34 cellular contexts compared by ENCODE assay signal in genomic region chr19:35764432-35765315, GRCh38. TPM values are rescaled to one million over a fixed set of nuclear protein-coding genes. Genes with fewer than 3 reads are reported as not detected.
"Had no signal": no experiment of that assay in that cellular context is flagged by ENCODE, and none has a peak within 500 bp of the region (broad histone marks: within the 10 kb centered on the region; RNA-seq: fewer than 3 reads in every experiment).

No MANE protein-coding gene starts in this region.

- H3K4me1 ChIP-seq: breast epithelium had no signal

- ATAC-seq: activated T-cell treated with anti-CD3 and anti-CD28 coated beads, Interleukin-2, amount 50 U/mL, for 72 hours; activated T-helper 17 cell treated with anti-CD3 and anti-CD28 coated beads, Interleukin-2, amount 50 U/mL, for 72 hours; body of pancreas had no signal

- H3K27me3 ChIP-seq: body of pancreas, breast epithelium, MG63 had no signal

- H3K27me3 Mint-ChIP-seq: activated B cell treated with CpG ODN at 0.5 μM for 24 hours; activated CD4-positive, alpha-beta memory T cell treated with anti-CD3 and anti-CD28 coated beads for 36 hours; activated naive CD8-positive, alpha-beta T cell treated with anti-CD3 and anti-CD28 coated beads for 36 hours; activated T-helper 17 cell treated with anti-CD3 and anti-CD28 coated beads, Interleukin-2, amount 50 U/mL, for 72 hours had no signal

- H3K27ac ChIP-seq: body of pancreas, breast epithelium, PC-9, VCaP had no signal

- H3K4me3 Mint-ChIP-seq: activated B cell treated with CpG ODN at 0.5 μM for 24 hours; activated CD4-positive, alpha-beta memory T cell treated with anti-CD3 and anti-CD28 coated beads for 36 hours; activated naive CD8-positive, alpha-beta T cell treated with anti-CD3 and anti-CD28 coated beads for 36 hours; activated T-cell treated with anti-CD3 and anti-CD28 coated beads, Interleukin-2, amount 50 U/mL, for 72 hours; activated T-helper 17 cell treated with anti-CD3 and anti-CD28 coated beads, Interleukin-2, amount 50 U/mL, for 72 hours had no signal

- H3K4me1 Mint-ChIP-seq: activated B cell treated with CpG ODN at 0.5 μM for 24 hours had no signal

- DNase-seq: activated B cell treated with CpG ODN at 0.5 μM for 24 hours; activated CD4-positive, alpha-beta memory T cell treated with anti-CD3 and anti-CD28 coated beads for 36 hours; activated CD4-positive, alpha-beta T cell treated with anti-CD3 and anti-CD28 coated beads for 4 hours; activated CD4-positive, alpha-beta T cell treated with anti-CD3 and anti-CD28 coated beads, Interleukin-2, amount 50 U/mL, for 1 hour; activated CD4-positive, CD25-positive, alpha-beta regulatory T cell treated with anti-CD3 and anti-CD28 coated beads, Interleukin-2, amount 50 U/mL, for 72 hours; activated effector memory CD4-positive, alpha-beta T cell treated with anti-CD3 and anti-CD28 coated beads, Interleukin-2, amount 50 U/mL, for 16 hours; activated naive CD4-positive, alpha-beta T cell; activated naive CD4-positive, alpha-beta T cell treated with anti-CD3 and anti-CD28 coated beads, Interleukin-2, amount 50 U/mL, for 16 hours; activated naive CD8-positive, alpha-beta T cell treated with anti-CD3 and anti-CD28 coated beads for 36 hours; activated T-cell treated with anti-CD3 and anti-CD28 coated beads, Interleukin-2, amount 50 U/mL, for 1 hour; activated T-cell treated with anti-CD3 and anti-CD28 coated beads, Interleukin-2, amount 50 U/mL, for 72 hours; amniotic stem cell; body of pancreas; KG1; MG63; NCI-H1048; NCI-H1105 treated with DMSO at 0.1 percent for 48 hours; NCI-H1436; NCI-H1694; NCI-H1930; NCI-H2081 treated with DMSO at 0.1 percent for 48 hours; NCI-H226; NCI-H446 treated with DMSO at 0.1 percent for 48 hours; NCI-H524; PC-9; SIG-M5; SW 1271; T-helper 1 cell; T-helper 2 cell; T-helper 9 cell had no signal

- H3K4me2 ChIP-seq: PC-9 had no signal

- H3K9me3 ChIP-seq: body of pancreas, breast epithelium, MG63 had no signal

- H3K27ac Mint-ChIP-seq: activated B cell treated with CpG ODN at 0.5 μM for 24 hours; activated CD4-positive, alpha-beta memory T cell treated with anti-CD3 and anti-CD28 coated beads for 36 hours; activated naive CD8-positive, alpha-beta T cell treated with anti-CD3 and anti-CD28 coated beads for 36 hours; activated T-cell treated with anti-CD3 and anti-CD28 coated beads, Interleukin-2, amount 50 U/mL, for 72 hours; activated T-helper 17 cell treated with anti-CD3 and anti-CD28 coated beads, Interleukin-2, amount 50 U/mL, for 72 hours had no signal

- H2AFZ ChIP-seq: PC-9 had no signal

- H3K9me3 Mint-ChIP-seq: activated B cell treated with CpG ODN at 0.5 μM for 24 hours; activated CD4-positive, alpha-beta memory T cell treated with anti-CD3 and anti-CD28 coated beads for 36 hours; activated naive CD8-positive, alpha-beta T cell treated with anti-CD3 and anti-CD28 coated beads for 36 hours; activated T-cell treated with anti-CD3 and anti-CD28 coated beads, Interleukin-2, amount 50 U/mL, for 72 hours; activated T-helper 17 cell treated with anti-CD3 and anti-CD28 coated beads, Interleukin-2, amount 50 U/mL, for 72 hours had no signal

- H3K4me3 ChIP-seq: body of pancreas, breast epithelium, MG63, PC-9 had no signal

RNA-seq across cellular contexts. Expression of gene HSPB6, which starts 7.8 kb away (rescaled TPM):
- total RNA-seq: activated B cell treated with CpG ODN at 0.5 μM for 24 hours; activated T-helper 17 cell treated with anti-CD3 and anti-CD28 coated beads, Interleukin-2, amount 50 U/mL, for 72 hours; SK-MEL-5 had no signal
